ENCODE assay signal across 12 cellular contexts in genomic region chrX:151889451-151889850, GRCh38. TPM values are rescaled to one million over a fixed set of nuclear protein-coding genes. Genes with fewer than 3 reads are reported as not detected.
"Had no signal": no experiment of that assay in that cellular context is flagged by ENCODE, and none has a peak within 500 bp of the region (broad histone marks: within the 10 kb centered on the region; RNA-seq: fewer than 3 reads in every experiment).

No MANE protein-coding gene starts in this region.

- H3K4me1 ChIP-seq: HAP-1 had no signal

- H3K36me3 ChIP-seq: HAP-1 had no signal

- FAIRE-seq: HepG2, HTR-8/SVneo had no signal

- ATAC-seq: HCT116, HepG2 had no signal

- H3K4me3 ChIP-seq: GM23248, HAP-1 had no signal

- H3K9ac ChIP-seq: GM23248 had no signal

- H3K27ac ChIP-seq: GM23248, HL-60 had no signal

- H3K9me3 ChIP-seq: HAP-1 had no signal

- DNase-seq: GM23248, GOT3, H7, HFFc6, KBM-7 had no signal

RNA-seq across cellular contexts. Expression of gene MAGEA4, which starts 23.2 kb away (rescaled TPM):
- total RNA-seq: GM23248, H4, HepG2, HFFc6 had no signal
- polyA plus RNA-seq: GM23248, HepG2, IgD-negative memory B cell had no signal
